Comparison of ENCODE assay signal across 8 cellular contexts in genomic region chr17:73091410-73091769, GRCh38. TPM values are rescaled to one million over a fixed set of nuclear protein-coding genes. Genes with fewer than 3 reads are reported as not detected.
DNase-seq lines count a peak whose midpoint lies in the region; ATAC-seq and TF ChIP-seq lines count a peak whose summit lies in the region.

No MANE protein-coding gene starts in this region.

- peaks cover 5% of the 10 kb centered on the region; the same call in 1 of the 2 replicates for H3K79me2 ChIP-seq in MM.1S (ENCODE audit: low read length)

- no peaks in the 10 kb centered on the region for H3F3A ChIP-seq in MM.1S (ENCODE audit: insufficient read depth, low read length)

- no peaks in the 10 kb centered on the region for H3K27me3 ChIP-seq in BLaER1 treated with 17β-estradiol and CSF1 and Interleukin-3, amounts not matched to agents 10 nM and 100 nM
- no peaks in the 10 kb centered on the region for H3K27me3 ChIP-seq in MM.1S (replicated peaks; ENCODE audit: insufficient read depth, low read length)
- no peaks in the 10 kb centered on the region for H3K27me3 ChIP-seq in effector memory CD4-positive, alpha-beta T cell (replicated peaks; ENCODE audit: control insufficient read depth, insufficient read depth, low read length, poor library complexity, severe bottlenecking)

- TF ChIP-seq CTCF in MM.1S (IDR thresholded peaks at IDR 0.05; ENCODE audit: low read length) = no peak
- TF ChIP-seq CTCF in neural crest cell (conservative IDR thresholded peaks at IDR 0.05) = no peak

- ATAC-seq in GM18505 (IDR thresholded peaks at IDR 0.05; ENCODE audit: unreplicated experiment) (no peak), HG03159 (IDR thresholded peaks at IDR 0.05; ENCODE audit: unreplicated experiment) (no peak)

- peaks cover 30 to 52% (median 43%) of the 10 kb centered on the region in 10 experiments for H3K4me1 ChIP-seq in BLaER1 treated with 17β-estradiol and CSF1 and Interleukin-3, amounts not matched to agents 10 nM and 100 nM
- no peaks in the 10 kb centered on the region; the same call in 1 of the 2 replicates for H3K4me1 ChIP-seq in MM.1S (ENCODE audit: low read length)
- H3K4me1 ChIP-seq in effector memory CD4-positive, alpha-beta T cell (ENCODE audit: control insufficient read depth, insufficient read depth, low read length, poor library complexity, severe bottlenecking) = peaks cover 16% of the 10 kb centered on the region

- no peaks in the 10 kb centered on the region for H3K9me3 Mint-ChIP-seq in neural crest cell

- no peak for DNase-seq in MM.1S
- DNase-seq in effector memory CD4-positive, alpha-beta T cell = no peak
- no peak for DNase-seq in neural crest cell (ENCODE audit: low read depth, low spot score)
- DNase-seq in NCI-H1417 (lab: John Stamatoyannopoulos, UW) = no peak
- no peak for DNase-seq in NCI-H2227 treated with DMSO at 0.1 percent for 48 hours (lab: John Stamatoyannopoulos, UW)

- H4K20me1 ChIP-seq in BLaER1 treated with 17β-estradiol and CSF1 and Interleukin-3, amounts not matched to agents 10 nM and 100 nM = peaks cover 0 to 6% (median 0%) of the 10 kb centered on the region in 11 experiments; a peak in 1 of 22 replicates
- H4K20me1 ChIP-seq in MM.1S (ENCODE audit: insufficient read depth, low read length) = no peaks in the 10 kb centered on the region

- H3K4me1 Mint-ChIP-seq in neural crest cell = peaks cover 21% of the 10 kb centered on the region

- no peaks in the 10 kb centered on the region for H3K27me3 Mint-ChIP-seq in neural crest cell (ENCODE audit: low read depth)

- H2AFZ ChIP-seq in MM.1S (ENCODE audit: low read length) = peak overlapping the region; percentile 96; the same call in 1 of the 2 replicates

- H3K9me2 ChIP-seq in MM.1S (replicated peaks; ENCODE audit: insufficient read depth, low read length) = no peaks in the 10 kb centered on the region

- H3K27ac Mint-ChIP-seq in neural crest cell (ENCODE audit: unreplicated experiment) = no peak overlapping the region

- H3K27ac ChIP-seq in BLaER1 treated with 17β-estradiol and CSF1 and Interleukin-3, amounts not matched to agents 10 nM and 100 nM = peak overlapping the region in 6 of 11 experiments; percentile 69 to 81 (median 76); a peak in 6 of 22 replicates
- H3K27ac ChIP-seq in MM.1S (ENCODE audit: low read length) = no peak overlapping the region
- no peak overlapping the region for H3K27ac ChIP-seq in effector memory CD4-positive, alpha-beta T cell (ENCODE audit: insufficient read depth, low read length, poor library complexity, severe bottlenecking)

- H3K9ac ChIP-seq in BLaER1 treated with 17β-estradiol and CSF1 and Interleukin-3, amounts not matched to agents 10 nM and 100 nM = peak overlapping the region; percentile 69 to 84 (median 78); a peak in 19 of 22 replicates
- H3K9ac ChIP-seq in MM.1S (ENCODE audit: low read length) = 0 out of 2 replicates have a peak overlapping the region, but pooled peaks have one; percentile 66

- H3K4me2 ChIP-seq in BLaER1 treated with 17β-estradiol and CSF1 and Interleukin-3, amounts not matched to agents 10 nM and 100 nM = peak overlapping the region; percentile 90 to 100 (median 98)
- H3K4me2 ChIP-seq in MM.1S (ENCODE audit: low read depth, low read length) = peak overlapping the region; percentile 77

- no peak for TF ChIP-seq POLR2A in GM18505 (IDR thresholded peaks at IDR 0.05; ENCODE audit: borderline replicate concordance, extremely low read depth, insufficient read depth, insufficient read length)

- peaks cover 15 to 28% (median 23%) of the 10 kb centered on the region in 11 experiments; a peak in 20 of 22 replicates for H3K36me3 ChIP-seq in BLaER1 treated with 17β-estradiol and CSF1 and Interleukin-3, amounts not matched to agents 10 nM and 100 nM
- no peaks in the 10 kb centered on the region for H3K36me3 ChIP-seq in MM.1S (replicated peaks; ENCODE audit: insufficient read depth, low read length)
- H3K36me3 ChIP-seq in effector memory CD4-positive, alpha-beta T cell (ENCODE audit: control insufficient read depth, insufficient read depth, low read length) = no peaks in the 10 kb centered on the region

- H3K36me3 Mint-ChIP-seq in neural crest cell (ENCODE audit: low read depth) = peaks cover 3% of the 10 kb centered on the region

- H3K4me3 Mint-ChIP-seq in neural crest cell = peak overlapping the region; percentile 93

- H3K9me3 ChIP-seq in BLaER1 treated with 17β-estradiol and CSF1 and Interleukin-3, amounts not matched to agents 10 nM and 100 nM (replicated peaks in 1 of 11) = 0 out of 22 replicates have a peak, but pooled peaks cover 0 to 2% (median 0%) of the 10 kb centered on the region in 11 experiments
- H3K9me3 ChIP-seq in MM.1S (replicated peaks; ENCODE audit: insufficient read depth, low read length) = no peaks in the 10 kb centered on the region
- no peaks in the 10 kb centered on the region for H3K9me3 ChIP-seq in effector memory CD4-positive, alpha-beta T cell (ENCODE audit: control insufficient read depth, low read length)

- H3K4me3 ChIP-seq in BLaER1 treated with 17β-estradiol and CSF1 and Interleukin-3, amounts not matched to agents 10 nM and 100 nM = peak overlapping the region; percentile 63 to 80 (median 71)
- H3K4me3 ChIP-seq in MM.1S (ENCODE audit: low read length) = peak overlapping the region; percentile 77
- H3K4me3 ChIP-seq in effector memory CD4-positive, alpha-beta T cell (ENCODE audit: insufficient read depth, low read depth, low read length, poor library complexity, severe bottlenecking) = peak overlapping the region; percentile 56

RNA-seq across cellular contexts. Expression of gene SLC39A11, which starts 1.1 kb away (rescaled TPM):
- 11.3 and 11.5 TPM in 2 replicates for total RNA-seq in neural crest cell

Comparison
In these comparisons a context has a peak if more than half of its experiments do, and no peak if none do; other contexts are left out.
1. H3K27ac ChIP-seq: peak in BLaER1 treated with 17β-estradiol and CSF1 and Interleukin-3, amounts not matched to agents 10 nM and 100 nM (6 of 11); none in MM.1S (single experiment) and effector memory CD4-positive, alpha-beta T cell (single experiment).
2. Peak in every context shown above with its lines, with median percentiles within 50 percentile points of each other: H3K4me3 ChIP-seq.